ENCODE assay signal across 8 cellular contexts in the genomic region with DNA sequence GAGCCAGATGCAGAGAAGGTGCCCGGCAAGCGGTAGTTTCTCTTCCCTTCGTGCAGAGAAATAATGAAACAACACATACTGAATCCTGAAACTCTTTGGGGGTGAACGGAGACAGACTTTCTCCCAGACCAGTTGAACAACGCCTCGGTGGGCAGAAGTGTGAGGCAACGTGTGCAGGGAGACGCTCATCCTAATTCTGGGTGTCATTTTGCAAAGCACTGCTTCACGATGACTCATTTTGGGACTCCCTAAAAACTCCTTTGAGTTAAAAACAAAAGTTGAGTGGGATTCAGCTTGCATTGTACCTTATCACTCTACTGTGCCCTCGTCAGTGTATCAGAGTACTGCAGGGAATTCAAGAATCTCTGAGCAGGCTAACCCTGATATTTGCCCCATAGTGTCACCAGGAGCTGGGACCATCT. TPM values are rescaled to one million over a fixed set of nuclear protein-coding genes. Genes with fewer than 3 reads are reported as not detected.
DNase-seq lines count a peak whose midpoint lies in the region.

No MANE protein-coding gene starts in this region.

- DNase-seq in activated CD4-positive, alpha-beta T cell treated with anti-CD3 and anti-CD28 coated beads for 48 hours = peak; percentile 69
- DNase-seq in activated CD4-positive, alpha-beta T cell treated with anti-CD3 and anti-CD28 coated beads, Interleukin-2, amount 50 U/mL, for 1 hour = no peak
- DNase-seq in H7 (peak; percentile 9), MV-4-11 (lab: John Stamatoyannopoulos, UW) (peak; percentile 74), amygdala (lab: John Stamatoyannopoulos, UW) (no peak), NCI-H748 (lab: John Stamatoyannopoulos, UW; ENCODE audit: unreplicated experiment) (no peak), DMS 273 (lab: John Stamatoyannopoulos, UW; ENCODE audit: unreplicated experiment) (no peak)
- peak in 2 of 3 experiments; percentile 27 to 52 for DNase-seq in stimulated activated CD4-positive, alpha-beta T cell treated with anti-CD3 and anti-CD28 coated beads, TNF-alpha, amount 100 ng/mL, for 24 hours (ENCODE audit: low read depth in 3 of 3)

- H3K27me3 ChIP-seq in H7 (ENCODE audit: control insufficient read depth, insufficient read depth, low read length) = no peaks in the 10 kb centered on the region

- no peaks in the 10 kb centered on the region for H3K36me3 ChIP-seq in H7 (replicated peaks; ENCODE audit: control insufficient read depth, insufficient read depth, low read length)

- H3K4me3 ChIP-seq in H7 (ENCODE audit: insufficient read depth, low read depth, low read length) = no peak overlapping the region

RNA-seq across cellular contexts. Expression of a gene that starts 3.5 kb away (rescaled TPM):
- total RNA-seq in H7 (2014; rRNA removed; shearing (Covaris generic)) = 17.1 and 17.6 TPM in 2 replicates

Comparison
In these comparisons a context has a peak if more than half of its experiments do, and no peak if none do; other contexts are left out.
1. DNase-seq: peak in activated CD4-positive, alpha-beta T cell treated with anti-CD3 and anti-CD28 coated beads for 48 hours (single experiment), H7 (single experiment), MV-4-11 (single experiment) and stimulated activated CD4-positive, alpha-beta T cell treated with anti-CD3 and anti-CD28 coated beads, TNF-alpha, amount 100 ng/mL, for 24 hours (2 of 3); none in activated CD4-positive, alpha-beta T cell treated with anti-CD3 and anti-CD28 coated beads, Interleukin-2, amount 50 U/mL, for 1 hour (single experiment), amygdala (0 of 56), NCI-H748 (single experiment) and DMS 273 (single experiment).